ENCODE assay signal across 20 cellular contexts in genomic region chr7:29255199-29255838, GRCh38.
DNase-seq lines count a peak whose midpoint lies in the region; ATAC-seq and TF ChIP-seq lines count a peak whose summit lies in the region.
"Had no signal": no experiment of that assay in that cellular context is flagged by ENCODE, and none has a peak within 500 bp of the region (broad histone marks: within the 10 kb centered on the region; RNA-seq: fewer than 3 reads in every experiment).

No MANE protein-coding gene starts in this region.

- CTCF ChIA-PET in MCF 10A (lab: Yijun Ruan, JAX), result interaction anchor here (0.6 to 1.2 kb wide), 4 partner anchors 15 to 333 kb away, joined by 3 read pairs; no protein-coding TSS in a partner anchor

- DNase-seq in MCF 10A (ENCODE audit: unreplicated experiment), result peak; percentile 38
- no peak for DNase-seq in breast epithelium (ENCODE audit: low spot score in 2 of 2)
- peak in 5 of 7 donors; percentile 54 to 65 (median 59) for DNase-seq in adrenal gland
- DNase-seq in right cardiac atrium, result peak in 1 of 3 donors; percentile 32
- no peak for DNase-seq in stimulated activated effector memory CD8-positive, alpha-beta T cell treated with anti-CD3 and anti-CD28 coated beads, Interleukin-12 subunit alpha, Interleukin-12 subunit beta, amount 100 ng/mL, for 72 hours (ENCODE audit: low spot score in 2 of 2)
- DNase-seq in activated CD4-positive, CD25-positive, alpha-beta regulatory T cell (lab: John Stamatoyannopoulos, UW), result no peak
- no peak for DNase-seq in GM10266 (ENCODE audit: extremely low spot score)
- DNase-seq: activated CD8-positive, alpha-beta memory T cell treated with anti-CD3 and anti-CD28 coated beads for 24 hours; activated naive CD8-positive, alpha-beta T cell treated with anti-CD3 and anti-CD28 coated beads for 36 hours; brain microvascular endothelial cell; NCI-H1930; NCI-H446 treated with DMSO at 0.1 percent for 48 hours; psoas muscle; SIG-M5; tibial artery had no signal

- peaks cover 6% of the 10 kb centered on the region for H3K36me3 Mint-ChIP-seq in MCF 10A (ENCODE audit: insufficient read depth, unreplicated experiment)
- H3K36me3 Mint-ChIP-seq in stimulated activated effector memory CD8-positive, alpha-beta T cell treated with anti-CD3 and anti-CD28 coated beads, Interleukin-12 subunit alpha, Interleukin-12 subunit beta, amount 100 ng/mL, for 72 hours, result no peaks in the 10 kb centered on the region
- H3K36me3 Mint-ChIP-seq: activated naive CD8-positive, alpha-beta T cell treated with anti-CD3 and anti-CD28 coated beads for 36 hours; memory B cell had no signal

- no peak overlapping the region for H3K4me3 Mint-ChIP-seq in MCF 10A (ENCODE audit: unreplicated experiment)
- H3K4me3 Mint-ChIP-seq in stimulated activated effector memory CD8-positive, alpha-beta T cell treated with anti-CD3 and anti-CD28 coated beads, Interleukin-12 subunit alpha, Interleukin-12 subunit beta, amount 100 ng/mL, for 72 hours, result no peak overlapping the region
- H3K4me3 Mint-ChIP-seq: activated naive CD8-positive, alpha-beta T cell treated with anti-CD3 and anti-CD28 coated beads for 36 hours; memory B cell; nephron; T-helper 2 cell treated with Interferon-gamma antibody and Interleukin-4, amounts not matched to agents 5 μg/mL and 100 μg/mL, for 36 hours had no signal

- no peaks in the 10 kb centered on the region for H3K27me3 Mint-ChIP-seq in MCF 10A (ENCODE audit: insufficient read depth, unreplicated experiment)
- H3K27me3 Mint-ChIP-seq: activated naive CD8-positive, alpha-beta T cell treated with anti-CD3 and anti-CD28 coated beads for 36 hours had no signal

- POLR2A ChIA-PET in MCF 10A (lab: Yijun Ruan, JAX), result interaction anchor here (0.7 to 1.5 kb wide), 3 partner anchors 27 to 309 kb away, joined by 3 to 9 read pairs (median 5); partner anchors contain the start of gene PRR15

- H3K9me3 Mint-ChIP-seq in MCF 10A (ENCODE audit: unreplicated experiment), result no peaks in the 10 kb centered on the region
- no peaks in the 10 kb centered on the region for H3K9me3 Mint-ChIP-seq in stimulated activated effector memory CD8-positive, alpha-beta T cell treated with anti-CD3 and anti-CD28 coated beads, Interleukin-12 subunit alpha, Interleukin-12 subunit beta, amount 100 ng/mL, for 72 hours
- H3K9me3 Mint-ChIP-seq: activated naive CD8-positive, alpha-beta T cell treated with anti-CD3 and anti-CD28 coated beads for 36 hours; memory B cell; nephron; T-helper 2 cell treated with Interferon-gamma antibody and Interleukin-4, amounts not matched to agents 5 μg/mL and 100 μg/mL, for 36 hours had no signal

- no peak overlapping the region for H3K4me3 ChIP-seq in breast epithelium
- no peak overlapping the region for H3K4me3 ChIP-seq in adrenal gland
- no peak overlapping the region for H3K4me3 ChIP-seq in right cardiac atrium (ENCODE audit: low read length)
- H3K4me3 ChIP-seq: BLaER1 treated with 17β-estradiol and CSF1 and Interleukin-3, amounts not matched to agents 10 nM and 100 nM; psoas muscle; tibial artery had no signal

- peak overlapping the region; percentile 53 for H3K27ac Mint-ChIP-seq in MCF 10A (ENCODE audit: low read depth, unreplicated experiment)
- H3K27ac Mint-ChIP-seq in stimulated activated effector memory CD8-positive, alpha-beta T cell treated with anti-CD3 and anti-CD28 coated beads, Interleukin-12 subunit alpha, Interleukin-12 subunit beta, amount 100 ng/mL, for 72 hours, result peak overlapping the region; percentile 15
- H3K27ac Mint-ChIP-seq: activated naive CD8-positive, alpha-beta T cell treated with anti-CD3 and anti-CD28 coated beads for 36 hours; memory B cell; T-helper 2 cell treated with Interferon-gamma antibody and Interleukin-4, amounts not matched to agents 5 μg/mL and 100 μg/mL, for 36 hours had no signal

- H3K27me3 ChIP-seq in breast epithelium, result no peaks in the 10 kb centered on the region
- H3K27me3 ChIP-seq in adrenal gland, result no peaks in the 10 kb centered on the region
- H3K27me3 ChIP-seq in right cardiac atrium (ENCODE audit: control insufficient read depth, insufficient read depth), result no peaks in the 10 kb centered on the region
- H3K27me3 ChIP-seq: brain microvascular endothelial cell, tibial artery had no signal

- TF ChIP-seq CTCF in MCF 10A (IDR thresholded peaks at IDR 0.05; ENCODE audit: unreplicated experiment), result no peak
- no peak for TF ChIP-seq CTCF in breast epithelium (IDR thresholded peaks at IDR 0.05)
- TF ChIP-seq CTCF in adrenal gland (IDR thresholded peaks at IDR 0.05), result no peak
- no peak for TF ChIP-seq CTCF in GM10266 (IDR thresholded peaks at IDR 0.05; ENCODE audit: control insufficient read depth, insufficient read depth, low read depth, missing control alignments)

- H3K9me3 ChIP-seq in breast epithelium, result no peaks in the 10 kb centered on the region
- H3K9me3 ChIP-seq in adrenal gland (replicated peaks in 1 of 3), result no peaks in the 10 kb centered on the region
- H3K9me3 ChIP-seq in right cardiac atrium (ENCODE audit: control insufficient read depth, low read length), result no peaks in the 10 kb centered on the region
- H3K9me3 ChIP-seq: BLaER1 treated with 17β-estradiol and CSF1 and Interleukin-3, amounts not matched to agents 10 nM and 100 nM; psoas muscle; tibial artery had no signal

- intact Hi-C loops in MCF 10A (cut with micrococcal nuclease), result no loop called here
- intact Hi-C loops in breast epithelium (cut with DNase I; ENCODE audit: low total_unique reads), result no loop called here
- intact Hi-C loops in adrenal gland (cut with DNase I), result no loop called here
- intact Hi-C loops in right cardiac atrium (cut with DNase I), result no loop called here

- TSS peak; percentile 95 for BruUV-seq in MCF 10A (replicated peaks; lab: Mats Ljungman, UMichigan)

- no peaks in the 10 kb centered on the region for H3K36me3 ChIP-seq in breast epithelium
- H3K36me3 ChIP-seq in adrenal gland (replicated peaks in 1 of 2), result no peaks in the 10 kb centered on the region
- H3K36me3 ChIP-seq: BLaER1 treated with 17β-estradiol and CSF1 and Interleukin-3, amounts not matched to agents 10 nM and 100 nM; brain microvascular endothelial cell; tibial artery had no signal

- WGBS in adrenal gland, 4 donors, result 38 to 47% (median 42%) methylated on average over 6 of the region's 6 CpGs
- WGBS in right cardiac atrium, result 62% methylated on average over 6 of the region's 6 CpGs

- H3K27ac ChIP-seq in breast epithelium (no peak overlapping the region), adrenal gland (peak overlapping the region in 2 of 5 donors; percentile 2 to 37), right cardiac atrium (ENCODE audit: low read length) (no peak overlapping the region)
- H3K27ac ChIP-seq: BLaER1 treated with 17β-estradiol and CSF1 and Interleukin-3, amounts not matched to agents 10 nM and 100 nM; brain microvascular endothelial cell; psoas muscle; tibial artery had no signal

- ATAC-seq in right cardiac atrium (peak; percentile 36 to 59), GM18502 (IDR thresholded peaks at IDR 0.05; ENCODE audit: poor library complexity, unreplicated experiment) (no peak)
- no peak for ATAC-seq in stimulated activated effector memory CD8-positive, alpha-beta T cell treated with anti-CD3 and anti-CD28 coated beads, Interleukin-12 subunit alpha, Interleukin-12 subunit beta, amount 100 ng/mL, for 72 hours

- no peaks in the 10 kb centered on the region for H3K4me1 ChIP-seq in breast epithelium
- peaks cover 14 to 20% of the 10 kb centered on the region in 2 donors for H3K4me1 ChIP-seq in adrenal gland (replicated peaks in 1 of 2)
- H3K4me1 ChIP-seq in right cardiac atrium (ENCODE audit: control insufficient read depth, insufficient read depth, low read length), result no peaks in the 10 kb centered on the region
- H3K4me1 ChIP-seq: BLaER1 treated with 17β-estradiol and CSF1 and Interleukin-3, amounts not matched to agents 10 nM and 100 nM; tibial artery had no signal

- TF ChIP-seq POLR2A in breast epithelium (IDR thresholded peaks at IDR 0.05) (no peak), adrenal gland (IDR thresholded peaks at IDR 0.05) (no peak)

- H3K4me1 Mint-ChIP-seq in MCF 10A (ENCODE audit: insufficient read depth, unreplicated experiment), result peaks cover 20% of the 10 kb centered on the region
- peaks cover 23% of the 10 kb centered on the region for H3K4me1 Mint-ChIP-seq in stimulated activated effector memory CD8-positive, alpha-beta T cell treated with anti-CD3 and anti-CD28 coated beads, Interleukin-12 subunit alpha, Interleukin-12 subunit beta, amount 100 ng/mL, for 72 hours
- H3K4me1 Mint-ChIP-seq: activated naive CD8-positive, alpha-beta T cell treated with anti-CD3 and anti-CD28 coated beads for 36 hours; memory B cell; nephron had no signal

Comparison
In these comparisons a context has a peak if more than half of its experiments do, and no peak if none do; other contexts are left out.
1. DNase-seq: peak in MCF 10A (single experiment) and adrenal gland (5 of 7); none in breast epithelium (0 of 2), stimulated activated effector memory CD8-positive, alpha-beta T cell treated with anti-CD3 and anti-CD28 coated beads, Interleukin-12 subunit alpha, Interleukin-12 subunit beta, amount 100 ng/mL, for 72 hours (0 of 2), activated CD4-positive, CD25-positive, alpha-beta regulatory T cell (0 of 4) and GM10266 (single experiment).
2. ATAC-seq: peak in right cardiac atrium (2 of 2); none in stimulated activated effector memory CD8-positive, alpha-beta T cell treated with anti-CD3 and anti-CD28 coated beads, Interleukin-12 subunit alpha, Interleukin-12 subunit beta, amount 100 ng/mL, for 72 hours (single experiment) and GM18502 (single experiment).